ENCODE assay signal across 9 cellular contexts in genomic region chr2:18149660-18150246, GRCh38.
DNase-seq lines count a peak whose midpoint lies in the region; ATAC-seq and TF ChIP-seq lines count a peak whose summit lies in the region.
"Had no signal": no experiment of that assay in that cellular context is flagged by ENCODE, and none has a peak within 500 bp of the region (broad histone marks: within the 10 kb centered on the region; RNA-seq: fewer than 3 reads in every experiment).

No MANE protein-coding gene starts in this region.

- no peak overlapping the region for H3K27ac Mint-ChIP-seq in natural killer cell treated with Interleukin-12 subunit alpha and Interleukin-12 subunit beta and Interleukin-15 and Interleukin-18, amount 100 ng/mL, for 72 hours

- BruUV-seq in PC-9 (replicated peaks; lab: Mats Ljungman, UMichigan): no TSS peak

- H3K9me3 Mint-ChIP-seq in natural killer cell treated with Interleukin-12 subunit alpha and Interleukin-12 subunit beta and Interleukin-15 and Interleukin-18, amount 100 ng/mL, for 72 hours: no peaks in the 10 kb centered on the region

- intact Hi-C loops in PC-9 (cut with micrococcal nuclease; ENCODE audit: unreplicated experiment) (loop anchor here (1.0 kb wide), 1 partner anchor 297 kb away; no protein-coding TSS in a partner anchor), psoas muscle (cut with DNase I) (loop anchor here (5.0 to 10.0 kb wide), 2 partner anchors 175 to 297 kb away; no protein-coding TSS in a partner anchor), ovary (cut with DNase I) (loop anchor here in 1 of 4 donors (10.0 kb wide), 1 partner anchor 295 kb away; no protein-coding TSS in a partner anchor)

- TF ChIP-seq CTCF in PC-9 (conservative IDR thresholded peaks at IDR 0.05) (peak; percentile 81), epithelial cell of proximal tubule (conservative IDR thresholded peaks at IDR 0.05; ENCODE audit: low read depth, low read length) (peak; percentile 86), psoas muscle (IDR thresholded peaks at IDR 0.05) (peak; percentile 79), ovary (IDR thresholded peaks at IDR 0.05) (no peak)

- H3K4me3 ChIP-seq in PC-9 (no peak overlapping the region), epithelial cell of proximal tubule (ENCODE audit: low read depth, low read length) (no peak overlapping the region), psoas muscle (no peak overlapping the region), ovary (no peak overlapping the region)
- H3K4me3 ChIP-seq: HAP-1 had no signal

- CTCF ChIA-PET in PC-9 (lab: Charles Lee): no interaction called here

- H3K79me2 ChIP-seq in PC-9 (ENCODE audit: low read depth): no peaks in the 10 kb centered on the region

- TF ChIP-seq RAD21 in Ishikawa (IDR thresholded peaks at IDR 0.05; ENCODE audit: low read depth): peak; percentile 55

- H3K4me1 Mint-ChIP-seq in natural killer cell treated with Interleukin-12 subunit alpha and Interleukin-12 subunit beta and Interleukin-15 and Interleukin-18, amount 100 ng/mL, for 72 hours (ENCODE audit: low read depth in 2 of 2): no peaks in the 10 kb centered on the region

- ATAC-seq in GM18909 (IDR thresholded peaks at IDR 0.05; ENCODE audit: poor library complexity, unreplicated experiment): peak; percentile 77
- ATAC-seq in psoas muscle: peak in 2 of 4 donors; percentile 52 to 78
- ATAC-seq in natural killer cell treated with Interleukin-12 subunit alpha and Interleukin-12 subunit beta and Interleukin-15 and Interleukin-18, amount 100 ng/mL, for 72 hours: no peak

- no peaks in the 10 kb centered on the region for H3K36me3 ChIP-seq in PC-9 (ENCODE audit: low read depth)
- H3K36me3 ChIP-seq in psoas muscle (ENCODE audit: insufficient read depth in 1 of 2, low read depth in 1 of 2): no peaks in the 10 kb centered on the region
- no peaks in the 10 kb centered on the region for H3K36me3 ChIP-seq in ovary
- H3K36me3 ChIP-seq: HAP-1 had no signal

- H3F3A ChIP-seq in PC-9 (ENCODE audit: insufficient read depth, low read depth): peaks cover 12% of the 10 kb centered on the region; the same call in 1 of the 2 replicates

- peaks cover 0 to 8% of the 10 kb centered on the region in 2 donors for H3K27me3 Mint-ChIP-seq in natural killer cell treated with Interleukin-12 subunit alpha and Interleukin-12 subunit beta and Interleukin-15 and Interleukin-18, amount 100 ng/mL, for 72 hours

- H3K9me2 ChIP-seq in PC-9 (ENCODE audit: insufficient read depth): no peaks in the 10 kb centered on the region

- H3K27me3 ChIP-seq in PC-9 (ENCODE audit: insufficient read depth, low read depth): no peaks in the 10 kb centered on the region
- no peaks in the 10 kb centered on the region for H3K27me3 ChIP-seq in psoas muscle (ENCODE audit: insufficient read depth in 3 of 3, low read length in 2 of 3)
- no peaks in the 10 kb centered on the region for H3K27me3 ChIP-seq in ovary

- no peaks in the 10 kb centered on the region for H3K9me3 ChIP-seq in PC-9 (ENCODE audit: insufficient read depth, low read depth)
- H3K9me3 ChIP-seq in psoas muscle: no peaks in the 10 kb centered on the region
- no peaks in the 10 kb centered on the region for H3K9me3 ChIP-seq in ovary
- H3K9me3 ChIP-seq: HAP-1 had no signal

- H2AFZ ChIP-seq in PC-9: no peak overlapping the region

- WGBS in psoas muscle, 3 donors: 4 to 23% (median 10%) methylated on average over 3 of the region's 3 CpGs
- 23 to 26% (median 24%) methylated on average over 3 of the region's 3 CpGs for WGBS in ovary, 3 donors

- no peak for TF ChIP-seq EP300 in Ishikawa (IDR thresholded peaks at IDR 0.05; ENCODE audit: borderline replicate concordance)
- TF ChIP-seq EP300 in ovary (IDR thresholded peaks at IDR 0.05): no peak

- H3K36me3 Mint-ChIP-seq in natural killer cell treated with Interleukin-12 subunit alpha and Interleukin-12 subunit beta and Interleukin-15 and Interleukin-18, amount 100 ng/mL, for 72 hours: no peaks in the 10 kb centered on the region

- no peak overlapping the region for H3K4me3 Mint-ChIP-seq in natural killer cell treated with Interleukin-12 subunit alpha and Interleukin-12 subunit beta and Interleukin-15 and Interleukin-18, amount 100 ng/mL, for 72 hours

- no peaks in the 10 kb centered on the region for H4K20me1 ChIP-seq in PC-9 (ENCODE audit: insufficient read depth)

- TF ChIP-seq POLR2A in ovary (IDR thresholded peaks at IDR 0.05): no peak

- H3K4me2 ChIP-seq in PC-9: no peak overlapping the region

- DNase-seq in AG20443 (ENCODE audit: low spot score) (peak; percentile 55), PC-9 (no peak), epithelial cell of proximal tubule (ENCODE audit: low read depth) (no peak), psoas muscle (no peak), ovary (no peak)
- DNase-seq in natural killer cell treated with Interleukin-12 subunit alpha and Interleukin-12 subunit beta and Interleukin-15 and Interleukin-18, amount 100 ng/mL, for 72 hours (ENCODE audit: low spot score): no peak

- POLR2A ChIA-PET in PC-9 (lab: Charles Lee; ENCODE audit: unreplicated experiment): no interaction called here

- H3K27ac ChIP-seq in PC-9: no peak overlapping the region
- H3K27ac ChIP-seq in psoas muscle: no peak overlapping the region
- no peak overlapping the region for H3K27ac ChIP-seq in ovary

- peaks cover 13% of the 10 kb centered on the region for H3K4me1 ChIP-seq in PC-9 (replicated peaks; ENCODE audit: insufficient read depth)
- peaks cover 11% of the 10 kb centered on the region for H3K4me1 ChIP-seq in psoas muscle
- no peaks in the 10 kb centered on the region for H3K4me1 ChIP-seq in ovary (ENCODE audit: insufficient read depth)
- H3K4me1 ChIP-seq: HAP-1 had no signal

TF ChIP-seq in Ishikawa, 13 proteins besides CTCF, POLR2A, EP300 and RAD21:
- TF ChIP-seq CREB1 (IDR thresholded peaks at IDR 0.05; ENCODE audit: low read depth) (no peak), CEBPB (IDR thresholded peaks at IDR 0.05) (no peak), ZBTB7A (IDR thresholded peaks at IDR 0.05; ENCODE audit: low read depth) (no peak), NFIC (IDR thresholded peaks at IDR 0.05) (no peak), FOXM1 (IDR thresholded peaks at IDR 0.05; ENCODE audit: borderline replicate concordance, low read depth) (no peak), TCF12 (IDR thresholded peaks at IDR 0.05; ENCODE audit: low read depth) (no peak), TEAD4 (IDR thresholded peaks at IDR 0.05) (no peak), YY1 (IDR thresholded peaks at IDR 0.05; ENCODE audit: low read depth) (no peak), TAF1 (IDR thresholded peaks at IDR 0.05; ENCODE audit: low read depth) (no peak), EGR1 (IDR thresholded peaks at IDR 0.05) (no peak)
- TF ChIP-seq, protein P1, sequence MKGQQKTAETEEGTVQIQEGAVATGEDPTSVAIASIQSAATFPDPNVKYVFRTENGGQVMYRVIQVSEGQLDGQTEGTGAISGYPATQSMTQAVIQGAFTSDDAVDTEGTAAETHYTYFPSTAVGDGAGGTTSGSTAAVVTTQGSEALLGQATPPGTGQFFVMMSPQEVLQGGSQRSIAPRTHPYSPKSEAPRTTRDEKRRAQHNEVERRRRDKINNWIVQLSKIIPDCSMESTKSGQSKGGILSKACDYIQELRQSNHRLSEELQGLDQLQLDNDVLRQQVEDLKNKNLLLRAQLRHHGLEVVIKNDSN (IDR thresholded peaks at IDR 0.05): no peak
- TF ChIP-seq, protein P2, sequence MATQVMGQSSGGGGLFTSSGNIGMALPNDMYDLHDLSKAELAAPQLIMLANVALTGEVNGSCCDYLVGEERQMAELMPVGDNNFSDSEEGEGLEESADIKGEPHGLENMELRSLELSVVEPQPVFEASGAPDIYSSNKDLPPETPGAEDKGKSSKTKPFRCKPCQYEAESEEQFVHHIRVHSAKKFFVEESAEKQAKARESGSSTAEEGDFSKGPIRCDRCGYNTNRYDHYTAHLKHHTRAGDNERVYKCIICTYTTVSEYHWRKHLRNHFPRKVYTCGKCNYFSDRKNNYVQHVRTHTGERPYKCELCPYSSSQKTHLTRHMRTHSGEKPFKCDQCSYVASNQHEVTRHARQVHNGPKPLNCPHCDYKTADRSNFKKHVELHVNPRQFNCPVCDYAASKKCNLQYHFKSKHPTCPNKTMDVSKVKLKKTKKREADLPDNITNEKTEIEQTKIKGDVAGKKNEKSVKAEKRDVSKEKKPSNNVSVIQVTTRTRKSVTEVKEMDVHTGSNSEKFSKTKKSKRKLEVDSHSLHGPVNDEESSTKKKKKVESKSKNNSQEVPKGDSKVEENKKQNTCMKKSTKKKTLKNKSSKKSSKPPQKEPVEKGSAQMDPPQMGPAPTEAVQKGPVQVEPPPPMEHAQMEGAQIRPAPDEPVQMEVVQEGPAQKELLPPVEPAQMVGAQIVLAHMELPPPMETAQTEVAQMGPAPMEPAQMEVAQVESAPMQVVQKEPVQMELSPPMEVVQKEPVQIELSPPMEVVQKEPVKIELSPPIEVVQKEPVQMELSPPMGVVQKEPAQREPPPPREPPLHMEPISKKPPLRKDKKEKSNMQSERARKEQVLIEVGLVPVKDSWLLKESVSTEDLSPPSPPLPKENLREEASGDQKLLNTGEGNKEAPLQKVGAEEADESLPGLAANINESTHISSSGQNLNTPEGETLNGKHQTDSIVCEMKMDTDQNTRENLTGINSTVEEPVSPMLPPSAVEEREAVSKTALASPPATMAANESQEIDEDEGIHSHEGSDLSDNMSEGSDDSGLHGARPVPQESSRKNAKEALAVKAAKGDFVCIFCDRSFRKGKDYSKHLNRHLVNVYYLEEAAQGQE (IDR thresholded peaks at IDR 0.05; ENCODE audit: low read depth): no peak
- TF ChIP-seq, protein P3, sequence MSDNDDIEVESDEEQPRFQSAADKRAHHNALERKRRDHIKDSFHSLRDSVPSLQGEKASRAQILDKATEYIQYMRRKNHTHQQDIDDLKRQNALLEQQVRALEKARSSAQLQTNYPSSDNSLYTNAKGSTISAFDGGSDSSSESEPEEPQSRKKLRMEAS (IDR thresholded peaks at IDR 0.05): no peak

Comparison
In these comparisons a context has a peak if more than half of its experiments do, and no peak if none do; other contexts are left out.
1. CTCF ChIP-seq: peak in PC-9 (single experiment), epithelial cell of proximal tubule (single experiment) and psoas muscle (single experiment); none in ovary (0 of 3).